In genomic region chr16:88489163-88489721, GRCh38 we compare ENCODE assay signal across 18 cellular contexts. TPM values are rescaled to one million over a fixed set of nuclear protein-coding genes. Genes with fewer than 3 reads are reported as not detected.
DNase-seq lines count a peak whose midpoint lies in the region; ATAC-seq, FAIRE-seq and TF ChIP-seq lines count a peak whose summit lies in the region.
"Had no signal": no experiment of that assay in that cellular context is flagged by ENCODE, and none has a peak within 500 bp of the region (broad histone marks: within the 10 kb centered on the region; RNA-seq: fewer than 3 reads in every experiment).

No MANE protein-coding gene starts in this region.

- H3K27me3 Mint-ChIP-seq in progenitor cell of endocrine pancreas: no peaks in the 10 kb centered on the region
- H3K27me3 Mint-ChIP-seq in stimulated activated naive B cell treated with anti-CD40 and anti-IgM and Interleukin-4, amounts not matched to agents 10 μg/mL and 1 μg/mL and 100 μg/mL, for 72 hours: no peaks in the 10 kb centered on the region
- H3K27me3 Mint-ChIP-seq in stimulated activated naive CD8-positive, alpha-beta T cell treated with anti-CD3 and anti-CD28 coated beads, Interleukin-15, amount 100 ng/mL, for 72 hours: no peaks in the 10 kb centered on the region
- H3K27me3 Mint-ChIP-seq: CD4-positive, CD25-positive, alpha-beta regulatory T cell had no signal

- 0 out of 2 replicates have a peak overlapping the region, but pooled peaks have one; percentile 16 for H3K4me2 ChIP-seq in HepG2 (ENCODE audit: low read depth, low read length)
- H3K4me2 ChIP-seq: KMS-11 had no signal

- no peaks in the 10 kb centered on the region for H3K9me3 Mint-ChIP-seq in progenitor cell of endocrine pancreas (ENCODE audit: low read depth)
- no peaks in the 10 kb centered on the region for H3K9me3 Mint-ChIP-seq in stimulated activated naive B cell treated with anti-CD40 and anti-IgM and Interleukin-4, amounts not matched to agents 10 μg/mL and 1 μg/mL and 100 μg/mL, for 72 hours
- H3K9me3 Mint-ChIP-seq in stimulated activated naive CD8-positive, alpha-beta T cell treated with anti-CD3 and anti-CD28 coated beads, Interleukin-15, amount 100 ng/mL, for 72 hours: no peaks in the 10 kb centered on the region

- H3K9me3 ChIP-seq in HepG2 (ENCODE audit: low read length): no peaks in the 10 kb centered on the region
- H3K9me3 ChIP-seq: HAP-1 had no signal

- in situ Hi-C loops in HepG2 (cut with HindIII; ENCODE audit: extremely low pct_ligation_motif_present, low pct_unique_long_range_greater_than_20kb): no loop called here

- WGBS in HepG2 (ENCODE audit: low lambda C conversion rate): 93% methylated on average over 16 of the region's 24 CpGs

- peaks cover 24% of the 10 kb centered on the region for H3K4me1 Mint-ChIP-seq in progenitor cell of endocrine pancreas (ENCODE audit: low read depth)
- peaks cover 2 to 10% of the 10 kb centered on the region in 2 donors for H3K4me1 Mint-ChIP-seq in stimulated activated naive B cell treated with anti-CD40 and anti-IgM and Interleukin-4, amounts not matched to agents 10 μg/mL and 1 μg/mL and 100 μg/mL, for 72 hours
- peaks cover 7% of the 10 kb centered on the region for H3K4me1 Mint-ChIP-seq in stimulated activated naive CD8-positive, alpha-beta T cell treated with anti-CD3 and anti-CD28 coated beads, Interleukin-15, amount 100 ng/mL, for 72 hours

- no peaks in the 10 kb centered on the region for H4K20me1 ChIP-seq in HepG2 (ENCODE audit: insufficient read depth, low read length)

- POLR2A ChIA-PET in HepG2 (lab: Yijun Ruan, JAX): interaction anchor here (1.2 to 9.7 kb wide), 13 partner anchors 8 to 619 kb away, joined by 3 to 370 read pairs (median 7); partner anchors contain the start of genes ZC3H18 and ZFPM1

- peaks cover 3% of the 10 kb centered on the region for H3K79me2 ChIP-seq in HepG2 (ENCODE audit: insufficient read depth, low read length)

- H3K4me1 ChIP-seq in HepG2 (ENCODE audit: insufficient read depth, low read length): peaks cover 42% of the 10 kb centered on the region
- H3K4me1 ChIP-seq: HAP-1 had no signal

- no peak for ATAC-seq in HepG2
- no peak for ATAC-seq in HG02884 (IDR thresholded peaks at IDR 0.05; ENCODE audit: unreplicated experiment)
- ATAC-seq in stimulated activated naive B cell treated with anti-CD40 and anti-IgM and Interleukin-4, amounts not matched to agents 10 μg/mL and 1 μg/mL and 100 μg/mL, for 72 hours (replicated peaks): no peak
- ATAC-seq in GM19455 (IDR thresholded peaks at IDR 0.05; ENCODE audit: unreplicated experiment): no peak
- no peak for ATAC-seq in stimulated activated naive CD8-positive, alpha-beta T cell treated with anti-CD3 and anti-CD28 coated beads, Interleukin-15, amount 100 ng/mL, for 72 hours
- ATAC-seq: PC-3 had no signal

- TSS peak; percentile 46 for BruUV-seq in HepG2 (replicated peaks; lab: Mats Ljungman, UMichigan)

- peak overlapping the region; percentile 49 for H3K27ac Mint-ChIP-seq in progenitor cell of endocrine pancreas
- H3K27ac Mint-ChIP-seq in stimulated activated naive B cell treated with anti-CD40 and anti-IgM and Interleukin-4, amounts not matched to agents 10 μg/mL and 1 μg/mL and 100 μg/mL, for 72 hours: no peak overlapping the region
- no peak overlapping the region for H3K27ac Mint-ChIP-seq in stimulated activated naive CD8-positive, alpha-beta T cell treated with anti-CD3 and anti-CD28 coated beads, Interleukin-15, amount 100 ng/mL, for 72 hours

- no peak overlapping the region; a peak in 1 of 6 replicates for H3K4me3 ChIP-seq in HepG2 (replicated peaks in 1 of 3; ENCODE audit: insufficient read depth in 1 of 3, low read depth in 2 of 3, low read length in 3 of 3)
- H3K4me3 ChIP-seq: HAP-1 had no signal

- intact Hi-C loops in HepG2 (cut with micrococcal nuclease; ENCODE audit: unreplicated experiment): loop anchor here (2.0 kb wide), 1 partner anchor 46 kb away; no protein-coding TSS in a partner anchor

- no peak for TF ChIP-seq EP300 in HepG2 (IDR thresholded peaks at IDR 0.05; ENCODE audit: low read depth in 2 of 2, low read length in 2 of 2)
- TF ChIP-seq EP300 in HepG2 (CRISPR knock-in tag; IDR thresholded peaks at IDR 0.05; ENCODE audit: borderline replicate concordance): no peak

- FAIRE-seq in HepG2 (lab: Jason Lieb, UNC): no peak
- FAIRE-seq: GM19239 had no signal

- no peak for TF ChIP-seq CTCF in C4-2B (conservative IDR thresholded peaks at IDR 0.05)
- no peak for TF ChIP-seq CTCF in HepG2 (CRISPR knock-in tag; IDR thresholded peaks at IDR 0.05)
- no peak for TF ChIP-seq CTCF in progenitor cell of endocrine pancreas (IDR thresholded peaks at IDR 0.05; ENCODE audit: unreplicated experiment)

- peak; percentile 44 for DNase-seq in SW480 (ENCODE audit: low spot score)
- no peak for DNase-seq in HepG2 (ENCODE audit: low spot score)
- DNase-seq in progenitor cell of endocrine pancreas (ENCODE audit: low spot score, unreplicated experiment): no peak
- DNase-seq in stimulated activated naive B cell treated with anti-CD40 and anti-IgM and Interleukin-4, amounts not matched to agents 10 μg/mL and 1 μg/mL and 100 μg/mL, for 72 hours: no peak
- DNase-seq in stimulated activated naive CD8-positive, alpha-beta T cell treated with anti-CD3 and anti-CD28 coated beads, Interleukin-15, amount 100 ng/mL, for 72 hours: no peak
- DNase-seq: CD4-positive, CD25-positive, alpha-beta regulatory T cell; DMS79; NCI-H1436; NCI-H2029; NCI-H2171; NCI-H82; PC-3 had no signal

- H3K9ac ChIP-seq in HepG2 (ENCODE audit: insufficient read depth, low read depth, low read length): peak overlapping the region; percentile 69
- H3K9ac ChIP-seq: KMS-11 had no signal

- no peak for TF ChIP-seq POLR2A in HepG2 (IDR thresholded peaks at IDR 0.05; ENCODE audit: insufficient read depth in 1 of 2, low read depth in 2 of 2, low read length in 2 of 2)

- no peak overlapping the region for H3K4me3 Mint-ChIP-seq in progenitor cell of endocrine pancreas (ENCODE audit: low read depth)
- H3K4me3 Mint-ChIP-seq in stimulated activated naive B cell treated with anti-CD40 and anti-IgM and Interleukin-4, amounts not matched to agents 10 μg/mL and 1 μg/mL and 100 μg/mL, for 72 hours: no peak overlapping the region
- no peak overlapping the region for H3K4me3 Mint-ChIP-seq in stimulated activated naive CD8-positive, alpha-beta T cell treated with anti-CD3 and anti-CD28 coated beads, Interleukin-15, amount 100 ng/mL, for 72 hours

- H2AFZ ChIP-seq in HepG2 (ENCODE audit: low read length): no peak overlapping the region

- CTCF ChIA-PET in HepG2 (lab: Yijun Ruan, JAX; ENCODE audit: low intra/inter-chr PET ratio, low total read pairs): interaction anchor here (1.6 to 2.7 kb wide), 4 partner anchors 16 to 46 kb away, joined by 7 to 34 read pairs (median 14); no protein-coding TSS in a partner anchor

- H3K27ac ChIP-seq in C4-2B: peak overlapping the region; percentile 84; the same call in 1 of the 2 replicates
- H3K27ac ChIP-seq in HepG2 (ENCODE audit: extremely low read length, insufficient read depth, low read length): peak overlapping the region; percentile 95
- H3K27ac ChIP-seq: KMS-11 had no signal

- TF ChIP-seq RAD21 in HepG2 (CRISPR knock-in tag; IDR thresholded peaks at IDR 0.05): no peak

- H3K36me3 Mint-ChIP-seq in progenitor cell of endocrine pancreas (ENCODE audit: insufficient read depth): peaks cover 19% of the 10 kb centered on the region
- peaks cover 22 to 23% of the 10 kb centered on the region in 2 donors for H3K36me3 Mint-ChIP-seq in stimulated activated naive B cell treated with anti-CD40 and anti-IgM and Interleukin-4, amounts not matched to agents 10 μg/mL and 1 μg/mL and 100 μg/mL, for 72 hours

- peaks cover 23 to 37% of the 10 kb centered on the region in 2 experiments; a peak in 4 of 5 replicates for H3K36me3 ChIP-seq in HepG2 (replicated peaks in 1 of 2; ENCODE audit: control insufficient read depth in 1 of 2, insufficient read depth in 2 of 2, low read length in 2 of 2)
- H3K36me3 ChIP-seq: HAP-1 had no signal

- no peaks in the 10 kb centered on the region for H3K27me3 ChIP-seq in HepG2 (ENCODE audit: control insufficient read depth in 1 of 2, insufficient read depth in 2 of 2, low read length in 2 of 2)

TF ChIP-seq in HepG2, 621 proteins besides CTCF, POLR2A, EP300 and RAD21 (continues in another document):
- TF ChIP-seq EEA1 (CRISPR knock-in tag; IDR thresholded peaks at IDR 0.05; ENCODE audit: borderline replicate concordance) (0 out of 2 replicates have a peak, but pooled peaks have one; percentile 43), ZFP1 (CRISPR knock-in tag; IDR thresholded peaks at IDR 0.05) (no peak), ZKSCAN1 (IDR thresholded peaks at IDR 0.05; ENCODE audit: low read length) (no peak), ZNF34 (CRISPR knock-in tag; IDR thresholded peaks at IDR 0.05; ENCODE audit: borderline replicate concordance) (0 out of 2 replicates have a peak, but pooled peaks have one; percentile 51), SP4 (CRISPR knock-in tag; IDR thresholded peaks at IDR 0.05) (peak; percentile 36; the same call in 1 of the 2 replicates)

RNA-seq across cellular contexts. Expression of gene ZFPM1, which starts 36.2 kb away (rescaled TPM):
- total RNA-seq in HepG2 (2016; rRNA removed; fragmentation: Illumina TruSeq; extraction: Trizol) (3.4 and 3.8 TPM in 2 replicates), progenitor cell of endocrine pancreas (88.5 and 90.6 TPM in 2 replicates)
- total RNA-seq in HepG2 (2016; cell fraction: cytosol; rRNA removed; fragmentation: Illumina TruSeq; extraction: Trizol; ENCODE audit: low read depth): 0.81 and 2.1 TPM in 2 replicates
- 3.4 and 3.9 TPM in 2 replicates for total RNA-seq in HepG2 (2016; cell fraction: insoluble cytoplasmic fraction; rRNA removed; fragmentation: Illumina TruSeq; extraction: Trizol)
- total RNA-seq in HepG2 (2016; cell fraction: membrane; rRNA removed; fragmentation: Illumina TruSeq; extraction: Trizol): 3.4 and 4.3 TPM in 2 replicates
- 3.4 and 6.6 TPM in 2 replicates for total RNA-seq in HepG2 (2016; cell fraction: nucleus; rRNA removed; fragmentation: Illumina TruSeq; extraction: Trizol)
- polyA plus RNA-seq in HepG2 (2011; rRNA removed): 1.3 and 1.7 TPM in 2 replicates
- 0.79 and 1.3 TPM in 2 replicates for polyA plus RNA-seq in HepG2 (2011; cell fraction: cytosol; rRNA removed)
- polyA plus RNA-seq in HepG2 (2011; cell fraction: nucleus; rRNA removed): 7.1 and 7.6 TPM in 2 replicates
- polyA plus RNA-seq in HepG2 (2012): 7.2 and 7.6 TPM in 2 replicates
- 1.2 TPM in 2 replicates for polyA plus RNA-seq in HepG2 (2016; cell fraction: cytosol; fragmentation: Illumina TruSeq; extraction: Trizol; ENCODE audit: low read depth)
- 3.7 and 8.7 TPM in 2 replicates for polyA plus RNA-seq in HepG2 (2016; cell fraction: insoluble cytoplasmic fraction; fragmentation: Illumina TruSeq; extraction: Trizol; ENCODE audit: low read depth)
- 2.7 and 4.8 TPM in 2 replicates for polyA plus RNA-seq in HepG2 (2016; cell fraction: membrane; fragmentation: Illumina TruSeq; extraction: Trizol; ENCODE audit: low read depth)
- polyA plus RNA-seq in HepG2 (2016; cell fraction: nucleus; fragmentation: Illumina TruSeq; extraction: Trizol; ENCODE audit: insufficient read depth, low read depth): 14.0 and 14.3 TPM in 2 replicates
- 0.98 and 4.2 TPM in 2 replicates for polyA minus RNA-seq in HepG2 (2011; rRNA and poly(A)+ RNA removed; ENCODE audit: low replicate concordance)
- polyA minus RNA-seq in HepG2 (2011; cell fraction: cytosol; rRNA and poly(A)+ RNA removed): 2.7 and 6.6 TPM in 2 replicates
- polyA minus RNA-seq in HepG2 (2011; cell fraction: nucleus; rRNA and poly(A)+ RNA removed): 5.0 and 7.5 TPM in 2 replicates

Comparison
In these comparisons a context has a peak if more than half of its experiments do, and no peak if none do; other contexts are left out.
1. RNA of gene ZFPM1, which starts 36.2 kb away (total RNA-seq): 88.5 to 90.6 TPM in progenitor cell of endocrine pancreas; 0.81 to 6.6 TPM in HepG2; every median in the first group is over 10 times any median in the second.